Comparison of ENCODE assay signal across 14 cellular contexts in genomic region chr17:41529491-41529915, GRCh38. TPM values are rescaled to one million over a fixed set of nuclear protein-coding genes. Genes with fewer than 3 reads are reported as not detected.
DNase-seq lines count a peak whose midpoint lies in the region; ATAC-seq, FAIRE-seq and TF ChIP-seq lines count a peak whose summit lies in the region.
"Had no signal": no experiment of that assay in that cellular context is flagged by ENCODE, and none has a peak within 500 bp of the region (broad histone marks: within the 10 kb centered on the region; RNA-seq: fewer than 3 reads in every experiment).

No MANE protein-coding gene starts in this region.

- no peaks in the 10 kb centered on the region for H3K36me3 ChIP-seq in CD8-positive, alpha-beta T cell (ENCODE audit: insufficient read depth, low read length)
- peaks cover 13% of the 10 kb centered on the region for H3K36me3 ChIP-seq in mucosa of stomach (ENCODE audit: control insufficient read depth, insufficient read depth, low read length)
- no peaks in the 10 kb centered on the region for H3K36me3 ChIP-seq in OCI-LY7 (ENCODE audit: insufficient read depth, low read length)

- TF ChIP-seq CTCF in CD8-positive, alpha-beta T cell (IDR thresholded peaks at IDR 0.05), result no peak
- no peak for TF ChIP-seq CTCF in HFFc6 (IDR thresholded peaks at IDR 0.05)
- no peak for TF ChIP-seq CTCF in OCI-LY7 (conservative IDR thresholded peaks at IDR 0.05; ENCODE audit: low read length)

- H4K20me1 ChIP-seq in OCI-LY7 (ENCODE audit: insufficient read depth, low read length), result no peaks in the 10 kb centered on the region

- H3K79me2 ChIP-seq in OCI-LY7 (ENCODE audit: insufficient read depth, low read depth, low read length), result no peaks in the 10 kb centered on the region

- no peak overlapping the region for H3K27ac Mint-ChIP-seq in CD8-positive, alpha-beta T cell
- H3K27ac Mint-ChIP-seq in HFFc6, result peak overlapping the region; percentile 98
- no peak overlapping the region for H3K27ac Mint-ChIP-seq in activated T-helper 17 cell treated with anti-CD3 and anti-CD28 coated beads, Interleukin-2, amount 50 U/mL, for 72 hours

- FAIRE-seq in frontal cortex (lab: Jason Lieb, UNC), result no peak
- FAIRE-seq: D721Med, GM12891 had no signal

- CTCF ChIA-PET in CD8-positive, alpha-beta T cell (lab: Charles Lee), result interaction anchor here (3.6 kb wide), 1 partner anchor 20 kb away, joined by 16 read pairs; no protein-coding TSS in a partner anchor
- CTCF ChIA-PET in OCI-LY7 (lab: Charles Lee; ENCODE audit: unreplicated experiment), result interaction anchor here (0.9 kb wide), 1 partner anchor 9 kb away, joined by 3 read pairs; no protein-coding TSS in a partner anchor

- H3K9me3 Mint-ChIP-seq in CD8-positive, alpha-beta T cell, result no peaks in the 10 kb centered on the region
- H3K9me3 Mint-ChIP-seq in HFFc6, result no peaks in the 10 kb centered on the region
- H3K9me3 Mint-ChIP-seq in activated T-helper 17 cell treated with anti-CD3 and anti-CD28 coated beads, Interleukin-2, amount 50 U/mL, for 72 hours, result no peaks in the 10 kb centered on the region

- peak overlapping the region; percentile 26 for H3K4me3 Mint-ChIP-seq in CD8-positive, alpha-beta T cell
- peak overlapping the region; percentile 68 for H3K4me3 Mint-ChIP-seq in HFFc6
- peak overlapping the region; percentile 44 for H3K4me3 Mint-ChIP-seq in activated T-helper 17 cell treated with anti-CD3 and anti-CD28 coated beads, Interleukin-2, amount 50 U/mL, for 72 hours

- H3K27ac ChIP-seq in CD8-positive, alpha-beta T cell (ENCODE audit: low read depth, low read length), result no peak overlapping the region
- no peak overlapping the region for H3K27ac ChIP-seq in OCI-LY7 (ENCODE audit: low read depth, low read length, poor library complexity, severe bottlenecking)

- H3K9me2 ChIP-seq in OCI-LY7 (ENCODE audit: insufficient read depth, low read length), result no peaks in the 10 kb centered on the region

- no peak overlapping the region for H3K4me2 ChIP-seq in OCI-LY7 (ENCODE audit: low read length)

- no peaks in the 10 kb centered on the region for H3K36me3 Mint-ChIP-seq in CD8-positive, alpha-beta T cell
- no peaks in the 10 kb centered on the region for H3K36me3 Mint-ChIP-seq in HFFc6 (ENCODE audit: low read depth)
- no peaks in the 10 kb centered on the region for H3K36me3 Mint-ChIP-seq in activated T-helper 17 cell treated with anti-CD3 and anti-CD28 coated beads, Interleukin-2, amount 50 U/mL, for 72 hours (ENCODE audit: low read depth)

- peaks cover 20% of the 10 kb centered on the region for H3K27me3 ChIP-seq in CD8-positive, alpha-beta T cell (ENCODE audit: insufficient read depth, low read length)
- peaks cover 26% of the 10 kb centered on the region for H3K27me3 ChIP-seq in mucosa of stomach (ENCODE audit: control insufficient read depth, insufficient read depth, low read length)

- no peak for DNase-seq in CD8-positive, alpha-beta T cell
- DNase-seq in HFFc6 (no peak), retina (no peak), frontal cortex (ENCODE audit: low spot score in 2 of 2) (no peak), OCI-LY7 (ENCODE audit: low spot score) (no peak)
- DNase-seq: NCI-H526 treated with DMSO at 0.1 percent for 48 hours had no signal

- POLR2A ChIA-PET in CD8-positive, alpha-beta T cell (lab: Charles Lee), result no interaction called here
- POLR2A ChIA-PET in OCI-LY7 (lab: Charles Lee), result no interaction called here

- peaks cover 20% of the 10 kb centered on the region for H3K4me1 Mint-ChIP-seq in CD8-positive, alpha-beta T cell (ENCODE audit: low read depth)
- H3K4me1 Mint-ChIP-seq in HFFc6 (ENCODE audit: low read depth), result peaks cover 38% of the 10 kb centered on the region
- no peaks in the 10 kb centered on the region for H3K4me1 Mint-ChIP-seq in activated T-helper 17 cell treated with anti-CD3 and anti-CD28 coated beads, Interleukin-2, amount 50 U/mL, for 72 hours

- H3K4me3 ChIP-seq in CD8-positive, alpha-beta T cell (ENCODE audit: low read depth, low read length), result no peak overlapping the region
- H3K4me3 ChIP-seq in mucosa of stomach (ENCODE audit: low read length) (no peak overlapping the region), OCI-LY7 (ENCODE audit: low read depth, low read length, poor library complexity, severe bottlenecking) (no peak overlapping the region)

- intact Hi-C loops in CD8-positive, alpha-beta T cell (cut with DNase I, micrococcal nuclease), result no loop called here
- intact Hi-C loops in OCI-LY7 (cut with micrococcal nuclease; ENCODE audit: unreplicated experiment), result no loop called here

- H2AFZ ChIP-seq in OCI-LY7 (ENCODE audit: low read length), result no peak overlapping the region

- H3K27me3 Mint-ChIP-seq in CD8-positive, alpha-beta T cell (ENCODE audit: low read depth), result peaks cover 56% of the 10 kb centered on the region
- peaks cover 3% of the 10 kb centered on the region for H3K27me3 Mint-ChIP-seq in HFFc6 (ENCODE audit: insufficient read depth)
- H3K27me3 Mint-ChIP-seq in activated T-helper 17 cell treated with anti-CD3 and anti-CD28 coated beads, Interleukin-2, amount 50 U/mL, for 72 hours, result peaks cover 56% of the 10 kb centered on the region

- H3K9me3 ChIP-seq in CD8-positive, alpha-beta T cell (ENCODE audit: low read length), result no peaks in the 10 kb centered on the region
- H3K9me3 ChIP-seq in mucosa of stomach (ENCODE audit: control insufficient read depth, low read length) (no peaks in the 10 kb centered on the region), OCI-LY7 (ENCODE audit: low read length) (no peaks in the 10 kb centered on the region)

- peak overlapping the region; percentile 90 for H3K9ac ChIP-seq in mucosa of stomach (ENCODE audit: low read length)

- ATAC-seq in CD8-positive, alpha-beta T cell, result no peak
- no peak for ATAC-seq in activated T-helper 17 cell treated with anti-CD3 and anti-CD28 coated beads, Interleukin-2, amount 50 U/mL, for 72 hours (replicated peaks)
- no peak for ATAC-seq in HG02678 (IDR thresholded peaks at IDR 0.05; ENCODE audit: unreplicated experiment)

- no TSS peak for BruUV-seq in OCI-LY7 (replicated peaks; lab: Mats Ljungman, UMichigan)

- H3K4me1 ChIP-seq in CD8-positive, alpha-beta T cell (ENCODE audit: insufficient read depth, low read length), result peaks cover 9% of the 10 kb centered on the region
- H3K4me1 ChIP-seq in mucosa of stomach (ENCODE audit: control insufficient read depth, insufficient read depth, low read length) (peaks cover 43% of the 10 kb centered on the region), OCI-LY7 (ENCODE audit: insufficient read depth, low read length, poor library complexity, severe bottlenecking) (no peaks in the 10 kb centered on the region)

RNA-seq across cellular contexts. Expression of gene KRT19, which starts 1.4 kb away (rescaled TPM):
- not detected for total RNA-seq in CD8-positive, alpha-beta T cell
- total RNA-seq in HFFc6 (2021; fragmentation: NEBNext Ultra II Directional; extraction: Animal tissue kit (Norgen Biotek cat#: 25700)), result 100 to 1,000 TPM in 2 of 6 experiments, 10 to 100 TPM in 4; 45.7 to 244 (median 50.6) TPM
- total RNA-seq in activated T-helper 17 cell treated with anti-CD3 and anti-CD28 coated beads, Interleukin-2, amount 50 U/mL, for 72 hours, result not detected
- total RNA-seq in frontal cortex, result 24.5 TPM
- not detected in 2 replicates for total RNA-seq in OCI-LY7 (2014; rRNA removed; shearing (Covaris generic))
- not detected in 2 replicates for total RNA-seq in OCI-LY7 (2022)
- total RNA-seq: activated CD8-positive, alpha-beta memory T cell treated with anti-CD3 and anti-CD28 coated beads for 36 hours; T-helper 1 cell treated with Interleukin-12 subunit alpha and Interleukin-12 subunit beta and Interleukin-4 antibody, amounts not matched to agents 30 ng/mL and 1 ng/mL, for 36 hours had no signal

RNA-seq across cellular contexts. Expression of gene KRT15, which starts 10.8 kb away (rescaled TPM):
- not detected for total RNA-seq in CD8-positive, alpha-beta T cell
- total RNA-seq in HFFc6 (2021; fragmentation: NEBNext Ultra II Directional; extraction: Animal tissue kit (Norgen Biotek cat#: 25700)), result 1 to 10 TPM; 5.0 to 8.6 (median 6.9) TPM
- total RNA-seq in activated T-helper 17 cell treated with anti-CD3 and anti-CD28 coated beads, Interleukin-2, amount 50 U/mL, for 72 hours, result not detected
- not detected for total RNA-seq in frontal cortex
- not detected in 2 replicates for total RNA-seq in OCI-LY7 (2014; rRNA removed; shearing (Covaris generic))
- total RNA-seq in OCI-LY7 (2022), result not detected in 2 replicates
- total RNA-seq: activated CD8-positive, alpha-beta memory T cell treated with anti-CD3 and anti-CD28 coated beads for 36 hours; T-helper 1 cell treated with Interleukin-12 subunit alpha and Interleukin-12 subunit beta and Interleukin-4 antibody, amounts not matched to agents 30 ng/mL and 1 ng/mL, for 36 hours had no signal

RNA-seq across cellular contexts. Expression of gene KRT13, which starts 24.1 kb away (rescaled TPM):
- not detected for total RNA-seq in CD8-positive, alpha-beta T cell
- not detected for total RNA-seq in HFFc6 (2021; fragmentation: NEBNext Ultra II Directional; extraction: Animal tissue kit (Norgen Biotek cat#: 25700))
- total RNA-seq in activated T-helper 17 cell treated with anti-CD3 and anti-CD28 coated beads, Interleukin-2, amount 50 U/mL, for 72 hours, result not detected
- not detected for total RNA-seq in frontal cortex
- total RNA-seq in OCI-LY7 (2014; rRNA removed; shearing (Covaris generic)), result not detected in 2 replicates
- total RNA-seq in OCI-LY7 (2022), result not detected in 2 replicates
- total RNA-seq: activated CD8-positive, alpha-beta memory T cell treated with anti-CD3 and anti-CD28 coated beads for 36 hours; T-helper 1 cell treated with Interleukin-12 subunit alpha and Interleukin-12 subunit beta and Interleukin-4 antibody, amounts not matched to agents 30 ng/mL and 1 ng/mL, for 36 hours had no signal

RNA-seq across cellular contexts. Expression of gene KRT36, which starts 39.8 kb away (rescaled TPM):
- total RNA-seq in CD8-positive, alpha-beta T cell, result not detected
- not detected for total RNA-seq in HFFc6 (2021; fragmentation: NEBNext Ultra II Directional; extraction: Animal tissue kit (Norgen Biotek cat#: 25700))
- total RNA-seq in activated T-helper 17 cell treated with anti-CD3 and anti-CD28 coated beads, Interleukin-2, amount 50 U/mL, for 72 hours, result not detected
- not detected for total RNA-seq in frontal cortex
- not detected in 2 replicates for total RNA-seq in OCI-LY7 (2014; rRNA removed; shearing (Covaris generic))
- not detected in 2 replicates for total RNA-seq in OCI-LY7 (2022)
- total RNA-seq: activated CD8-positive, alpha-beta memory T cell treated with anti-CD3 and anti-CD28 coated beads for 36 hours; epithelial cell of proximal tubule; T-helper 1 cell treated with Interleukin-12 subunit alpha and Interleukin-12 subunit beta and Interleukin-4 antibody, amounts not matched to agents 30 ng/mL and 1 ng/mL, for 36 hours had no signal

RNA-seq across cellular contexts. Expression of gene KRT9, which starts 42.4 kb away (rescaled TPM):
- not detected for total RNA-seq in CD8-positive, alpha-beta T cell
- total RNA-seq in HFFc6 (2021; fragmentation: NEBNext Ultra II Directional; extraction: Animal tissue kit (Norgen Biotek cat#: 25700)), result not detected
- not detected for total RNA-seq in activated T-helper 17 cell treated with anti-CD3 and anti-CD28 coated beads, Interleukin-2, amount 50 U/mL, for 72 hours
- total RNA-seq in frontal cortex (not detected), OCI-LY7 (2022) (not detected in 2 replicates)
- not detected in 2 replicates for total RNA-seq in OCI-LY7 (2014; rRNA removed; shearing (Covaris generic))
- total RNA-seq: activated CD8-positive, alpha-beta memory T cell treated with anti-CD3 and anti-CD28 coated beads for 36 hours; epithelial cell of proximal tubule; T-helper 1 cell treated with Interleukin-12 subunit alpha and Interleukin-12 subunit beta and Interleukin-4 antibody, amounts not matched to agents 30 ng/mL and 1 ng/mL, for 36 hours had no signal

Comparison
In these comparisons a context has a peak if more than half of its experiments do, and no peak if none do; other contexts are left out.
1. RNA of gene KRT19, which starts 1.4 kb away (total RNA-seq): 45.7 to 244 TPM in HFFc6 and 24.5 TPM in frontal cortex (single experiment); not detected in activated T-helper 17 cell treated with anti-CD3 and anti-CD28 coated beads, Interleukin-2, amount 50 U/mL, for 72 hours, not detected in OCI-LY7 and not detected in CD8-positive, alpha-beta T cell; every median in the first group is over 10 times any median in the second.
2. Peak in every context shown above with its lines, with median percentiles within 50 percentile points of each other: H3K4me3 Mint-ChIP-seq.